Comparison of ENCODE assay signal across 16 cellular contexts in the genomic region with DNA sequence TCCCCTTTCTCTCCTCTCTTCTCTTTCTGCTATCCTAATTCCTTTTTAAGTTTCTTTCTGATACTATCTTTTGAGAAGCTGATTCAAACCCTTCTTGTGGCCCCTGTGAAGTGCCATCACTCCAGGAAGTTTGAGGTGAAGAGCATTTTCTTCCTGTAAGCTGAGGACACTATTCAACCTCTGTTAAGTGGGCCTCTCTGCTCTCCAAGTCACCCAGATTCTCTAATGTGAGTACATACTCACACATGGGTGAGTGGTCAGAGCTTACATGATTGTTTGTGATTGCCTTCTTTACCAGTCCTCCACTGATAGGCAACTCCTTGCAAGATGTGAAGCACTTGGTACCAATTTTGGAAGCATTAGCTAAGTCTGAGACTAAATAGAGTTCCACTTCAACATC. TPM values are rescaled to one million over a fixed set of nuclear protein-coding genes. Genes with fewer than 3 reads are reported as not detected.
DNase-seq lines count a peak whose midpoint lies in the region; ATAC-seq and TF ChIP-seq lines count a peak whose summit lies in the region.
"Had no signal": no experiment of that assay in that cellular context is flagged by ENCODE, and none has a peak within 500 bp of the region (broad histone marks: within the 10 kb centered on the region; RNA-seq: fewer than 3 reads in every experiment).

No MANE protein-coding gene starts in this region.

- no peak for DNase-seq in activated CD4-positive, alpha-beta T cell treated with anti-CD3 and anti-CD28 coated beads, Interleukin-2, amount 10 ng/mL, durations not matched to agents 7 days and 5 days
- no peak for DNase-seq in activated CD4-positive, alpha-beta T cell treated with anti-CD3 and anti-CD28 coated beads, Interleukin-2, amount 50 U/mL, for 48 hours
- DNase-seq in CD4-positive, alpha-beta memory T cell = no peak
- DNase-seq in activated CD8-positive, alpha-beta T cell treated with anti-CD3 and anti-CD28 coated beads, Interleukin-2, amount 10 ng/mL, durations not matched to agents 7 days and 5 days = no peak
- DNase-seq in effector memory CD8-positive, alpha-beta T cell = no peak
- DNase-seq in adrenal gland (no peak), NCI-H146 (lab: John Stamatoyannopoulos, UW) (no peak)
- DNase-seq: C1 segment of cervical spinal cord, GF-D8, MV-4-11, NCI-H1436, NCI-H446, NCI-H748 treated with DMSO at 0.1 percent for 48 hours, PC-3 had no signal

- no peak overlapping the region for H3K27ac ChIP-seq in CD4-positive, alpha-beta memory T cell (ENCODE audit: low read depth, low read length)
- H3K27ac ChIP-seq in adrenal gland = no peak overlapping the region

- H3K4me1 ChIP-seq in CD4-positive, alpha-beta memory T cell (ENCODE audit: insufficient read depth, low read length) = peaks cover 25% of the 10 kb centered on the region
- H3K4me1 ChIP-seq in adrenal gland (replicated peaks in 1 of 2) = no peaks in the 10 kb centered on the region

- POLR2A ChIA-PET in activated CD4-positive, alpha-beta T cell treated with anti-CD3 and anti-CD28 coated beads, Interleukin-2, amount 10 ng/mL, durations not matched to agents 7 days and 5 days (lab: Charles Lee) = no interaction called here
- POLR2A ChIA-PET in CD4-positive, alpha-beta memory T cell (lab: Charles Lee; ENCODE audit: partially characterized antibody) = interaction anchor here (1.1 kb wide), 1 partner anchor 18 kb away, joined by 4 read pairs; the partner anchor contains the start of gene SMIM10L2A
- POLR2A ChIA-PET in activated CD8-positive, alpha-beta T cell treated with anti-CD3 and anti-CD28 coated beads, Interleukin-2, amount 10 ng/mL, durations not matched to agents 7 days and 5 days (lab: Charles Lee) = no interaction called here

- H3K9me3 Mint-ChIP-seq in activated CD4-positive, alpha-beta T cell treated with anti-CD3 and anti-CD28 coated beads, Interleukin-2, amount 10 ng/mL, durations not matched to agents 7 days and 5 days = no peaks in the 10 kb centered on the region
- no peaks in the 10 kb centered on the region for H3K9me3 Mint-ChIP-seq in CD4-positive, alpha-beta memory T cell
- H3K9me3 Mint-ChIP-seq in activated CD8-positive, alpha-beta T cell treated with anti-CD3 and anti-CD28 coated beads, Interleukin-2, amount 10 ng/mL, durations not matched to agents 7 days and 5 days (ENCODE audit: insufficient read depth) = no peaks in the 10 kb centered on the region
- no peaks in the 10 kb centered on the region for H3K9me3 Mint-ChIP-seq in effector memory CD8-positive, alpha-beta T cell
- H3K9me3 Mint-ChIP-seq: GM23338 had no signal

- CTCF ChIA-PET in activated CD4-positive, alpha-beta T cell treated with anti-CD3 and anti-CD28 coated beads, Interleukin-2, amount 10 ng/mL, durations not matched to agents 7 days and 5 days (lab: Charles Lee) = interaction anchor here (0.9 kb wide), 1 partner anchor 13 kb away, joined by 6 read pairs; no protein-coding TSS in a partner anchor
- CTCF ChIA-PET in CD4-positive, alpha-beta memory T cell (lab: Charles Lee; ENCODE audit: partially characterized antibody) = interaction anchor here (1.3 kb wide), 1 partner anchor 11 kb away, joined by 3 read pairs; no protein-coding TSS in a partner anchor
- CTCF ChIA-PET in activated CD8-positive, alpha-beta T cell treated with anti-CD3 and anti-CD28 coated beads, Interleukin-2, amount 10 ng/mL, durations not matched to agents 7 days and 5 days (lab: Charles Lee) = interaction anchor here (1.6 kb wide), 1 partner anchor 15 kb away, joined by 3 read pairs; no protein-coding TSS in a partner anchor

- intact Hi-C loops in CD4-positive, alpha-beta memory T cell (cut with micrococcal nuclease) = no loop called here
- intact Hi-C loops in adrenal gland (cut with DNase I) = no loop called here

- TF ChIP-seq POLR2A in adrenal gland (IDR thresholded peaks at IDR 0.05) = no peak

- TF ChIP-seq CTCF in adrenal gland (IDR thresholded peaks at IDR 0.05) = no peak

- peak overlapping the region; percentile 89 for H3K27ac Mint-ChIP-seq in activated CD4-positive, alpha-beta T cell treated with anti-CD3 and anti-CD28 coated beads, Interleukin-2, amount 10 ng/mL, durations not matched to agents 7 days and 5 days
- H3K27ac Mint-ChIP-seq in CD4-positive, alpha-beta memory T cell = peak overlapping the region in 4 of 7 donors; percentile 0 to 30 (median 10)
- peak overlapping the region; percentile 90 for H3K27ac Mint-ChIP-seq in activated CD8-positive, alpha-beta T cell treated with anti-CD3 and anti-CD28 coated beads, Interleukin-2, amount 10 ng/mL, durations not matched to agents 7 days and 5 days
- peak overlapping the region; percentile 65 to 85 for H3K27ac Mint-ChIP-seq in effector memory CD8-positive, alpha-beta T cell
- H3K27ac Mint-ChIP-seq: GM23338 had no signal

- H3K27me3 Mint-ChIP-seq in activated CD4-positive, alpha-beta T cell treated with anti-CD3 and anti-CD28 coated beads, Interleukin-2, amount 10 ng/mL, durations not matched to agents 7 days and 5 days = peaks cover 3% of the 10 kb centered on the region
- no peaks in the 10 kb centered on the region for H3K27me3 Mint-ChIP-seq in CD4-positive, alpha-beta memory T cell
- H3K27me3 Mint-ChIP-seq in activated CD8-positive, alpha-beta T cell treated with anti-CD3 and anti-CD28 coated beads, Interleukin-2, amount 10 ng/mL, durations not matched to agents 7 days and 5 days (ENCODE audit: low read depth) = peaks cover 4% of the 10 kb centered on the region
- H3K27me3 Mint-ChIP-seq in effector memory CD8-positive, alpha-beta T cell = no peaks in the 10 kb centered on the region

- peak; percentile 47 for ATAC-seq in activated CD8-positive, alpha-beta T cell treated with anti-CD3 and anti-CD28 coated beads, Interleukin-2, amount 10 ng/mL, durations not matched to agents 7 days and 5 days
- no peak for ATAC-seq in effector memory CD8-positive, alpha-beta T cell (replicated peaks)
- no peak for ATAC-seq in HG03521 (IDR thresholded peaks at IDR 0.05; ENCODE audit: unreplicated experiment)
- ATAC-seq: GM23338, PC-3 had no signal

- no peaks in the 10 kb centered on the region for H3K36me3 Mint-ChIP-seq in activated CD4-positive, alpha-beta T cell treated with anti-CD3 and anti-CD28 coated beads, Interleukin-2, amount 10 ng/mL, durations not matched to agents 7 days and 5 days (ENCODE audit: low read depth)
- no peaks in the 10 kb centered on the region for H3K36me3 Mint-ChIP-seq in CD4-positive, alpha-beta memory T cell
- H3K36me3 Mint-ChIP-seq in activated CD8-positive, alpha-beta T cell treated with anti-CD3 and anti-CD28 coated beads, Interleukin-2, amount 10 ng/mL, durations not matched to agents 7 days and 5 days (ENCODE audit: low read depth) = no peaks in the 10 kb centered on the region
- no peaks in the 10 kb centered on the region for H3K36me3 Mint-ChIP-seq in effector memory CD8-positive, alpha-beta T cell (ENCODE audit: insufficient read depth)

- H3K36me3 ChIP-seq in CD4-positive, alpha-beta memory T cell (ENCODE audit: insufficient read depth, low read length) = no peaks in the 10 kb centered on the region
- no peaks in the 10 kb centered on the region for H3K36me3 ChIP-seq in adrenal gland (replicated peaks in 1 of 2)

- peaks cover 21% of the 10 kb centered on the region for H3K4me1 Mint-ChIP-seq in activated CD4-positive, alpha-beta T cell treated with anti-CD3 and anti-CD28 coated beads, Interleukin-2, amount 10 ng/mL, durations not matched to agents 7 days and 5 days
- peaks cover 16 to 30% (median 22%) of the 10 kb centered on the region in 4 donors for H3K4me1 Mint-ChIP-seq in CD4-positive, alpha-beta memory T cell
- peaks cover 28% of the 10 kb centered on the region for H3K4me1 Mint-ChIP-seq in activated CD8-positive, alpha-beta T cell treated with anti-CD3 and anti-CD28 coated beads, Interleukin-2, amount 10 ng/mL, durations not matched to agents 7 days and 5 days (ENCODE audit: low read depth)
- peaks cover 6 to 9% of the 10 kb centered on the region in 2 donors for H3K4me1 Mint-ChIP-seq in effector memory CD8-positive, alpha-beta T cell (ENCODE audit: low read depth in 2 of 2)

- no peak overlapping the region for H3K4me3 ChIP-seq in CD4-positive, alpha-beta memory T cell (ENCODE audit: low read length in 2 of 2)
- H3K4me3 ChIP-seq in adrenal gland = no peak overlapping the region
- H3K4me3 ChIP-seq: GM23338 had no signal

- no peaks in the 10 kb centered on the region for H3K27me3 ChIP-seq in CD4-positive, alpha-beta memory T cell (ENCODE audit: insufficient read depth, low read length)
- H3K27me3 ChIP-seq in adrenal gland = peaks cover 15% of the 10 kb centered on the region

- peak overlapping the region; percentile 52 for H3K4me3 Mint-ChIP-seq in activated CD4-positive, alpha-beta T cell treated with anti-CD3 and anti-CD28 coated beads, Interleukin-2, amount 10 ng/mL, durations not matched to agents 7 days and 5 days
- peak overlapping the region in 5 of 8 donors; percentile 5 to 57 (median 27) for H3K4me3 Mint-ChIP-seq in CD4-positive, alpha-beta memory T cell
- H3K4me3 Mint-ChIP-seq in activated CD8-positive, alpha-beta T cell treated with anti-CD3 and anti-CD28 coated beads, Interleukin-2, amount 10 ng/mL, durations not matched to agents 7 days and 5 days = peak overlapping the region; percentile 44
- no peak overlapping the region for H3K4me3 Mint-ChIP-seq in effector memory CD8-positive, alpha-beta T cell
- H3K4me3 Mint-ChIP-seq: GM23338 had no signal

- H3K9me3 ChIP-seq in CD4-positive, alpha-beta memory T cell (ENCODE audit: control insufficient read depth in 1 of 2, low read length in 2 of 2) = no peaks in the 10 kb centered on the region
- no peaks in the 10 kb centered on the region for H3K9me3 ChIP-seq in adrenal gland (replicated peaks in 1 of 3)

RNA-seq across cellular contexts. Expression of gene SMIM10L2A, which starts 18.4 kb away (rescaled TPM):
- total RNA-seq in activated CD4-positive, alpha-beta T cell treated with anti-CD3 and anti-CD28 coated beads, Interleukin-2, amount 10 ng/mL, durations not matched to agents 7 days and 5 days = under 1 TPM; 0.56 to 0.60 TPM
- total RNA-seq in CD4-positive, alpha-beta memory T cell = 1 to 10 TPM; 2.8 to 3.1 TPM
- polyA plus RNA-seq in CD4-positive, alpha-beta memory T cell = under 1 TPM; 0.06 to 0.25 TPM
- under 1 TPM; 0.58 to 0.65 TPM for total RNA-seq in activated CD8-positive, alpha-beta T cell treated with anti-CD3 and anti-CD28 coated beads, Interleukin-2, amount 10 ng/mL, durations not matched to agents 7 days and 5 days
- 10 to 100 TPM; 34.9 to 90.3 (median 42.3) TPM for total RNA-seq in adrenal gland
- polyA plus RNA-seq in adrenal gland = 10 to 100 TPM; 31.5 to 39.1 (median 34.4) TPM

RNA-seq across cellular contexts. Expression of gene ZNF449, which starts 58.8 kb away (rescaled TPM):
- total RNA-seq in activated CD4-positive, alpha-beta T cell treated with anti-CD3 and anti-CD28 coated beads, Interleukin-2, amount 10 ng/mL, durations not matched to agents 7 days and 5 days = 1 to 10 TPM; 4.4 to 5.3 TPM
- 1 to 10 TPM; 8.9 to 9.5 TPM for total RNA-seq in CD4-positive, alpha-beta memory T cell
- 1 to 10 TPM; 2.5 to 3.2 TPM for polyA plus RNA-seq in CD4-positive, alpha-beta memory T cell
- 1 to 10 TPM; 4.3 to 4.4 TPM for total RNA-seq in activated CD8-positive, alpha-beta T cell treated with anti-CD3 and anti-CD28 coated beads, Interleukin-2, amount 10 ng/mL, durations not matched to agents 7 days and 5 days
- 10 to 100 TPM in 5 of 8 donors, 1 to 10 TPM in 3; 7.2 to 25.5 (median 11.6) TPM for total RNA-seq in adrenal gland
- polyA plus RNA-seq in adrenal gland = 10 to 100 TPM in 2 of 3 donors, 1 to 10 TPM in 1; 10.0 to 17.4 (median 11.0) TPM

RNA-seq across cellular contexts. Expression of gene ZNF75D, which starts 59.5 kb away (rescaled TPM):
- total RNA-seq in activated CD4-positive, alpha-beta T cell treated with anti-CD3 and anti-CD28 coated beads, Interleukin-2, amount 10 ng/mL, durations not matched to agents 7 days and 5 days = 10 to 100 TPM; 12.5 to 14.8 TPM
- 10 to 100 TPM; 20.3 to 22.7 TPM for total RNA-seq in CD4-positive, alpha-beta memory T cell
- polyA plus RNA-seq in CD4-positive, alpha-beta memory T cell = 1 to 10 TPM; 7.4 to 9.0 TPM
- 10 to 100 TPM; 12.1 to 13.8 TPM for total RNA-seq in activated CD8-positive, alpha-beta T cell treated with anti-CD3 and anti-CD28 coated beads, Interleukin-2, amount 10 ng/mL, durations not matched to agents 7 days and 5 days
- 10 to 100 TPM; 11.1 to 25.2 (median 17.5) TPM for total RNA-seq in adrenal gland
- 10 to 100 TPM; 17.7 to 22.4 (median 22.4) TPM for polyA plus RNA-seq in adrenal gland

Comparison
In these comparisons a context has a peak if more than half of its experiments do, and no peak if none do; other contexts are left out.
1. H3K27ac Mint-ChIP-seq: peak in every context shown above with its lines; median percentile 90 in activated CD8-positive, alpha-beta T cell treated with anti-CD3 and anti-CD28 coated beads, Interleukin-2, amount 10 ng/mL, durations not matched to agents 7 days and 5 days; 89 in activated CD4-positive, alpha-beta T cell treated with anti-CD3 and anti-CD28 coated beads, Interleukin-2, amount 10 ng/mL, durations not matched to agents 7 days and 5 days; 75 in effector memory CD8-positive, alpha-beta T cell; 10 in CD4-positive, alpha-beta memory T cell.
2. H3K4me3 Mint-ChIP-seq: peak in activated CD4-positive, alpha-beta T cell treated with anti-CD3 and anti-CD28 coated beads, Interleukin-2, amount 10 ng/mL, durations not matched to agents 7 days and 5 days (single experiment), CD4-positive, alpha-beta memory T cell (5 of 8) and activated CD8-positive, alpha-beta T cell treated with anti-CD3 and anti-CD28 coated beads, Interleukin-2, amount 10 ng/mL, durations not matched to agents 7 days and 5 days (single experiment); none in effector memory CD8-positive, alpha-beta T cell (0 of 2).
3. RNA of gene SMIM10L2A, which starts 18.4 kb away (total RNA-seq): 34.9 to 90.3 TPM in adrenal gland; 2.8 to 3.1 TPM in CD4-positive, alpha-beta memory T cell, 0.58 to 0.65 TPM in activated CD8-positive, alpha-beta T cell treated with anti-CD3 and anti-CD28 coated beads, Interleukin-2, amount 10 ng/mL, durations not matched to agents 7 days and 5 days and 0.56 to 0.60 TPM in activated CD4-positive, alpha-beta T cell treated with anti-CD3 and anti-CD28 coated beads, Interleukin-2, amount 10 ng/mL, durations not matched to agents 7 days and 5 days; every median in the first group is over 4 times any median in the second.